ENCODE assay signal across 9 cellular contexts in the genomic region with DNA sequence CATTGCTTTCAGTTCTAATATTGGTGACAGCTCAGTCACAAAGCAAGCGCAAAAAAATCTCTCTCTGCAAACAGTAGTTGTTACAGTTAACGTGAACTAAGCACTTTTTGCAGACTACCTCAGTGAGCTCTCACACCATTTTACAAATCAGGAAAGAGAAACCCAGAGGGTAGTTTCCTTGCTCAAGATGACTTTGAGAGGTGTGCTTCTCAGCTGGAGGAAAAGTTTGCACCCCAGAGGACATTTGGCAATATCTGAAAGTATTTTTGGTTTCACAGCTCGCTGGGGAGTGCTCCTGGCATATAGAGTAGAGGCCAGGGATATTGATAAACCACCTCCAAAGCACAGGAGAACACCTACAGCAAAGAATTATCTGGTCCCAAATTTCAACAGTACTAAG.
"Had no signal": no experiment of that assay in that cellular context is flagged by ENCODE, and none has a peak within 500 bp of the region (broad histone marks: within the 10 kb centered on the region; RNA-seq: fewer than 3 reads in every experiment).

No MANE protein-coding gene starts in this region.

- H3K36me3 ChIP-seq: HAP-1 had no signal

- H3K9me3 ChIP-seq: HAP-1 had no signal

- DNase-seq: GM23248, GOT3, H7, H9, HCEC 1CT, HFFc6 had no signal

- ATAC-seq: GM23338, HCT116 had no signal

- H3K9ac ChIP-seq: GM23248 had no signal

- H3K4me2 ChIP-seq: GM23338 had no signal

- H2AFZ ChIP-seq: GM23248, GM23338 had no signal

- H3K4me3 ChIP-seq: GM23248, GM23338, HAP-1 had no signal

- H3K27ac ChIP-seq: GM23248 had no signal

- H3K4me1 ChIP-seq: HAP-1 had no signal
